Comparison of ENCODE assay signal across 1 cellular context in the genomic region with DNA sequence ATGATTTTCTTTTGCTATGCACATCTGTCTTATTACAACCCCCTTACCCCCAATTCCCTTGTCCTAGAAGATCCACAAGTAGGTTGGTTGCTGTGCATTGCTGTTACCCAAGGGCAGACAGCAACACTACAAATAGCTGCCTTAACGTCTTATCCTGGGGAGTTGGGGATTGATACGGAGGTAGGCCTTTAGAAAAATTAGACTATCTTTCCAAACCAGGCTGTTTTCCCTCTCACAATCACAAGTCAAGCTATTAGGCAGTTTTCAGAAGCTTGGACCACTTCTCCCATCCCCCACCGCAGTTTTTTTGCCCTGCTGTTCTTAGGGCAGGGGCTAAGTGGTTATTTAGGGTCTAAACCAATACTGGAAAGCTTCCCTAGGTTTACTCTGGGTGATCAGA.
TF ChIP-seq lines count a peak whose summit lies in the region.

No MANE protein-coding gene starts in this region.

TF ChIP-seq in HepG2, 621 proteins besides CTCF, POLR2A, EP300 and RAD21 (continued from another document):
- TF ChIP-seq, protein P1, sequence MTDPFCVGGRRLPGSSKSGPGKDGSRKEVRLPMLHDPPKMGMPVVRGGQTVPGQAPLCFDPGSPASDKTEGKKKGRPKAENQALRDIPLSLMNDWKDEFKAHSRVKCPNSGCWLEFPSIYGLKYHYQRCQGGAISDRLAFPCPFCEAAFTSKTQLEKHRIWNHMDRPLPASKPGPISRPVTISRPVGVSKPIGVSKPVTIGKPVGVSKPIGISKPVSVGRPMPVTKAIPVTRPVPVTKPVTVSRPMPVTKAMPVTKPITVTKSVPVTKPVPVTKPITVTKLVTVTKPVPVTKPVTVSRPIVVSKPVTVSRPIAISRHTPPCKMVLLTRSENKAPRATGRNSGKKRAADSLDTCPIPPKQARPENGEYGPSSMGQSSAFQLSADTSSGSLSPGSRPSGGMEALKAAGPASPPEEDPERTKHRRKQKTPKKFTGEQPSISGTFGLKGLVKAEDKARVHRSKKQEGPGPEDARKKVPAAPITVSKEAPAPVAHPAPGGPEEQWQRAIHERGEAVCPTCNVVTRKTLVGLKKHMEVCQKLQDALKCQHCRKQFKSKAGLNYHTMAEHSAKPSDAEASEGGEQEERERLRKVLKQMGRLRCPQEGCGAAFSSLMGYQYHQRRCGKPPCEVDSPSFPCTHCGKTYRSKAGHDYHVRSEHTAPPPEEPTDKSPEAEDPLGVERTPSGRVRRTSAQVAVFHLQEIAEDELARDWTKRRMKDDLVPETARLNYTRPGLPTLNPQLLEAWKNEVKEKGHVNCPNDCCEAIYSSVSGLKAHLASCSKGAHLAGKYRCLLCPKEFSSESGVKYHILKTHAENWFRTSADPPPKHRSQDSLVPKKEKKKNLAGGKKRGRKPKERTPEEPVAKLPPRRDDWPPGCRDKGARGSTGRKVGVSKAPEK (CRISPR knock-in tag; IDR thresholded peaks at IDR 0.05; ENCODE audit: borderline replicate concordance), result no peak
- TF ChIP-seq SPEN (CRISPR knock-in tag; IDR thresholded peaks at IDR 0.05; ENCODE audit: low read depth) (no peak), MYNN (CRISPR knock-in tag; IDR thresholded peaks at IDR 0.05; ENCODE audit: low read depth) (no peak), GZF1 (CRISPR knock-in tag; IDR thresholded peaks at IDR 0.05) (no peak), ARNT (IDR thresholded peaks at IDR 0.05) (no peak), SNRNP70 (IDR thresholded peaks at IDR 0.05; ENCODE audit: low read depth, low read length) (no peak), TARDBP (CRISPR knock-in tag; IDR thresholded peaks at IDR 0.05) (no peak), ZNF12 (CRISPR knock-in tag; IDR thresholded peaks at IDR 0.05) (no peak), RARA (CRISPR knock-in tag; IDR thresholded peaks at IDR 0.05) (no peak), ZNF614 (CRISPR knock-in tag; IDR thresholded peaks at IDR 0.05; ENCODE audit: borderline replicate concordance) (no peak)
- TF ChIP-seq, protein P2, sequence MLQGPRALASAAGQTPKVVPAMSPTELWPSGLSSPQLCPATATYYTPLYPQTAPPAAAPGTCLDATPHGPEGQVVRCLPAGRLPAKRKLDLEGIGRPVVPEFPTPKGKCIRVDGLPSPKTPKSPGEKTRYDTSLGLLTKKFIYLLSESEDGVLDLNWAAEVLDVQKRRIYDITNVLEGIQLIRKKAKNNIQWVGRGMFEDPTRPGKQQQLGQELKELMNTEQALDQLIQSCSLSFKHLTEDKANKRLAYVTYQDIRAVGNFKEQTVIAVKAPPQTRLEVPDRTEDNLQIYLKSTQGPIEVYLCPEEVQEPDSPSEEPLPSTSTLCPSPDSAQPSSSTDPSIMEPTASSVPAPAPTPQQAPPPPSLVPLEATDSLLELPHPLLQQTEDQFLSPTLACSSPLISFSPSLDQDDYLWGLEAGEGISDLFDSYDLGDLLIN (CRISPR knock-in tag; IDR thresholded peaks at IDR 0.05; ENCODE audit: borderline replicate concordance), result no peak
